35 cellular contexts compared by ENCODE assay signal in genomic region chr5:82217917-82218316, GRCh38.
"Had no signal": no experiment of that assay in that cellular context is flagged by ENCODE, and none has a peak within 500 bp of the region (broad histone marks: within the 10 kb centered on the region; RNA-seq: fewer than 3 reads in every experiment).

No MANE protein-coding gene starts in this region.

- H3K36me3 ChIP-seq: adrenal gland, cardiac muscle cell had no signal

- ATAC-seq: activated CD8-positive, alpha-beta T cell treated with anti-CD3 and anti-CD28 coated beads for 36 hours; activated naive CD4-positive, alpha-beta T cell treated with anti-CD3 and anti-CD28 coated beads, Interleukin-2, amount 50 U/mL, for 72 hours; activated T-cell treated with anti-CD3 and anti-CD28 coated beads, Interleukin-2, amount 50 U/mL, for 4 hours; activated T-cell treated with anti-CD3 and anti-CD28 coated beads, Interleukin-2, amount 50 U/mL, for 72 hours; activated T-helper 17 cell treated with anti-CD3 and anti-CD28 coated beads, Interleukin-2, amount 50 U/mL, for 72 hours; body of pancreas had no signal

- H3K36me3 Mint-ChIP-seq: activated CD4-positive, alpha-beta memory T cell treated with anti-CD3 and anti-CD28 coated beads for 36 hours; activated naive CD4-positive, alpha-beta T cell treated with anti-CD3 and anti-CD28 coated beads, Interleukin-2, amount 50 U/mL, for 72 hours; activated naive CD8-positive, alpha-beta T cell treated with anti-CD3 and anti-CD28 coated beads for 36 hours had no signal

- H3K4me1 Mint-ChIP-seq: activated B cell treated with CpG ODN at 0.5 μM for 24 hours; activated CD4-positive, alpha-beta T cell treated with anti-CD3 and anti-CD28 coated beads, Interleukin-2, amount 10 ng/mL, durations not matched to agents 24 days and 14 days; activated naive CD8-positive, alpha-beta T cell treated with anti-CD3 and anti-CD28 coated beads for 36 hours; activated T-helper 17 cell treated with anti-CD3 and anti-CD28 coated beads, Interleukin-2, amount 50 U/mL, for 72 hours had no signal

- H3K27me3 ChIP-seq: adrenal gland, body of pancreas, cardiac muscle cell had no signal

- H3K27ac Mint-ChIP-seq: activated B cell treated with CpG ODN at 0.5 μM for 24 hours; activated CD4-positive, alpha-beta memory T cell treated with anti-CD3 and anti-CD28 coated beads for 36 hours; activated CD4-positive, alpha-beta T cell treated with anti-CD3 and anti-CD28 coated beads, Interleukin-2, amount 10 ng/mL, durations not matched to agents 24 days and 14 days; activated CD8-positive, alpha-beta T cell treated with anti-CD3 and anti-CD28 coated beads for 36 hours; activated naive CD4-positive, alpha-beta T cell treated with anti-CD3 and anti-CD28 coated beads for 36 hours; activated naive CD4-positive, alpha-beta T cell treated with anti-CD3 and anti-CD28 coated beads, Interleukin-2, amount 50 U/mL, for 72 hours; activated naive CD8-positive, alpha-beta T cell treated with anti-CD3 and anti-CD28 coated beads for 36 hours; activated T-cell treated with anti-CD3 and anti-CD28 coated beads, Interleukin-2, amount 50 U/mL, for 72 hours; activated T-helper 1 cell treated with anti-CD3 and anti-CD28 coated beads, Interleukin-12 subunit alpha, Interleukin-12 subunit beta, Interleukin-2, Interleukin-4 antibody, amounts not matched to agents 30 ng/mL and 10 ng/mL and 1 ng/mL, durations not matched to agents 14 hours and 24 hours and 36 hours; activated T-helper 17 cell treated with anti-CD3 and anti-CD28 coated beads, Interleukin-2, amount 50 U/mL, for 72 hours; T-helper 1 cell treated with Interleukin-12 subunit alpha and Interleukin-12 subunit beta and Interleukin-4 antibody, amounts not matched to agents 30 μg/mL and 1 μg/mL, for 36 hours; T-helper 2 cell treated with Interferon-gamma antibody and Interleukin-4, amounts not matched to agents 5 μg/mL and 100 μg/mL, for 36 hours had no signal

- H3K4me1 ChIP-seq: adrenal gland, body of pancreas had no signal

- H3K9me3 ChIP-seq: adrenal gland, body of pancreas had no signal

- H3K4me3 ChIP-seq: adrenal gland, body of pancreas, cardiac muscle cell had no signal

- H3K4me3 Mint-ChIP-seq: activated B cell treated with CpG ODN at 0.5 μM for 24 hours; activated CD4-positive, alpha-beta memory T cell treated with anti-CD3 and anti-CD28 coated beads for 36 hours; activated CD4-positive, alpha-beta T cell treated with anti-CD3 and anti-CD28 coated beads, Interleukin-2, amount 10 ng/mL, durations not matched to agents 24 days and 14 days; activated CD8-positive, alpha-beta T cell treated with anti-CD3 and anti-CD28 coated beads for 36 hours; activated naive CD4-positive, alpha-beta T cell treated with anti-CD3 and anti-CD28 coated beads for 36 hours; activated naive CD8-positive, alpha-beta T cell treated with anti-CD3 and anti-CD28 coated beads for 36 hours; activated T-cell treated with anti-CD3 and anti-CD28 coated beads, Interleukin-2, amount 50 U/mL, for 4 hours; activated T-cell treated with anti-CD3 and anti-CD28 coated beads, Interleukin-2, amount 50 U/mL, for 72 hours; activated T-helper 1 cell treated with anti-CD3 and anti-CD28 coated beads, Interleukin-12 subunit alpha, Interleukin-12 subunit beta, Interleukin-2, Interleukin-4 antibody, amounts not matched to agents 30 ng/mL and 10 ng/mL and 1 ng/mL, durations not matched to agents 14 hours and 24 hours and 36 hours; activated T-helper 17 cell treated with anti-CD3 and anti-CD28 coated beads, Interleukin-2, amount 50 U/mL, for 72 hours; T-helper 1 cell treated with Interleukin-12 subunit alpha and Interleukin-12 subunit beta and Interleukin-4 antibody, amounts not matched to agents 30 μg/mL and 1 μg/mL, for 36 hours; T-helper 2 cell treated with Interferon-gamma antibody and Interleukin-4, amounts not matched to agents 5 μg/mL and 100 μg/mL, for 36 hours had no signal

- DNase-seq: activated B cell treated with CpG ODN at 0.5 μM for 24 hours; activated CD4-positive, alpha-beta memory T cell treated with anti-CD3 and anti-CD28 coated beads for 36 hours; activated CD4-positive, alpha-beta T cell treated with anti-CD3 and anti-CD28 coated beads for 4 hours; activated CD4-positive, alpha-beta T cell treated with anti-CD3 and anti-CD28 coated beads, Interleukin-2, amount 10 ng/mL, durations not matched to agents 24 days and 14 days; activated CD4-positive, alpha-beta T cell treated with anti-CD3 and anti-CD28 coated beads, Interleukin-2, amount 50 U/mL, for 1 hour; activated CD4-positive, alpha-beta T cell treated with anti-CD3 and anti-CD28 coated beads, Interleukin-2, amount 50 U/mL, for 4 hours; activated CD4-positive, CD25-positive, alpha-beta regulatory T cell treated with anti-CD3 and anti-CD28 coated beads, Interleukin-2, amount 50 U/mL, for 72 hours; activated CD8-positive, alpha-beta memory T cell treated with anti-CD3 and anti-CD28 coated beads, Interleukin-2, amount 50 U/mL, for 4 hours; activated CD8-positive, alpha-beta T cell treated with anti-CD3 and anti-CD28 coated beads for 36 hours; activated effector memory CD4-positive, alpha-beta T cell treated with anti-CD3 and anti-CD28 coated beads, Interleukin-2, amount 50 U/mL, for 16 hours; activated gamma-delta T cell treated with Interleukin-2 at 50 U/mL for 16 hours; activated naive CD4-positive, alpha-beta T cell; activated naive CD4-positive, alpha-beta T cell treated with anti-CD3 and anti-CD28 coated beads for 36 hours; activated naive CD4-positive, alpha-beta T cell treated with anti-CD3 and anti-CD28 coated beads, Interleukin-2, amount 50 U/mL, for 16 hours; activated naive CD8-positive, alpha-beta T cell treated with anti-CD3 and anti-CD28 coated beads for 36 hours; activated T-cell treated with anti-CD3 and anti-CD28 coated beads for 4 hours; activated T-cell treated with anti-CD3 and anti-CD28 coated beads, Interleukin-2, amount 50 U/mL, for 1 hour; activated T-cell treated with anti-CD3 and anti-CD28 coated beads, Interleukin-2, amount 50 U/mL, for 4 hours; activated T-cell treated with anti-CD3 and anti-CD28 coated beads, Interleukin-2, amount 50 U/mL, for 72 hours; adrenal gland; amniotic stem cell; aorta; body of pancreas; T-helper 1 cell; T-helper 9 cell had no signal

- H3K27ac ChIP-seq: adrenal gland, body of pancreas, cardiac muscle cell, VCaP had no signal

- FAIRE-seq: astrocyte, bronchial epithelial cell, TTC549 had no signal

- H3K9me3 Mint-ChIP-seq: activated B cell treated with CpG ODN at 0.5 μM for 24 hours; activated CD4-positive, alpha-beta memory T cell treated with anti-CD3 and anti-CD28 coated beads for 36 hours; activated CD4-positive, alpha-beta T cell treated with anti-CD3 and anti-CD28 coated beads, Interleukin-2, amount 10 ng/mL, durations not matched to agents 24 days and 14 days; activated CD8-positive, alpha-beta T cell treated with anti-CD3 and anti-CD28 coated beads for 36 hours; activated naive CD4-positive, alpha-beta T cell treated with anti-CD3 and anti-CD28 coated beads for 36 hours; activated naive CD4-positive, alpha-beta T cell treated with anti-CD3 and anti-CD28 coated beads, Interleukin-2, amount 50 U/mL, for 72 hours; activated naive CD8-positive, alpha-beta T cell treated with anti-CD3 and anti-CD28 coated beads for 36 hours; activated T-cell treated with anti-CD3 and anti-CD28 coated beads, Interleukin-2, amount 50 U/mL, for 4 hours; activated T-cell treated with anti-CD3 and anti-CD28 coated beads, Interleukin-2, amount 50 U/mL, for 72 hours; activated T-helper 1 cell treated with anti-CD3 and anti-CD28 coated beads, Interleukin-12 subunit alpha, Interleukin-12 subunit beta, Interleukin-2, Interleukin-4 antibody, amounts not matched to agents 30 ng/mL and 10 ng/mL and 1 ng/mL, durations not matched to agents 14 hours and 24 hours and 36 hours; activated T-helper 17 cell treated with anti-CD3 and anti-CD28 coated beads, Interleukin-2, amount 50 U/mL, for 72 hours; T-helper 1 cell treated with Interleukin-12 subunit alpha and Interleukin-12 subunit beta and Interleukin-4 antibody, amounts not matched to agents 30 μg/mL and 1 μg/mL, for 36 hours; T-helper 2 cell treated with Interferon-gamma antibody and Interleukin-4, amounts not matched to agents 5 μg/mL and 100 μg/mL, for 36 hours had no signal

- H3K27me3 Mint-ChIP-seq: activated B cell treated with CpG ODN at 0.5 μM for 24 hours; activated CD4-positive, alpha-beta memory T cell treated with anti-CD3 and anti-CD28 coated beads for 36 hours; activated CD4-positive, alpha-beta T cell treated with anti-CD3 and anti-CD28 coated beads, Interleukin-2, amount 10 ng/mL, durations not matched to agents 24 days and 14 days; activated CD8-positive, alpha-beta T cell treated with anti-CD3 and anti-CD28 coated beads for 36 hours; activated naive CD8-positive, alpha-beta T cell treated with anti-CD3 and anti-CD28 coated beads for 36 hours; activated T-helper 17 cell treated with anti-CD3 and anti-CD28 coated beads, Interleukin-2, amount 50 U/mL, for 72 hours had no signal
